Comparison of ENCODE assay signal across 8 cellular contexts in the genomic region with DNA sequence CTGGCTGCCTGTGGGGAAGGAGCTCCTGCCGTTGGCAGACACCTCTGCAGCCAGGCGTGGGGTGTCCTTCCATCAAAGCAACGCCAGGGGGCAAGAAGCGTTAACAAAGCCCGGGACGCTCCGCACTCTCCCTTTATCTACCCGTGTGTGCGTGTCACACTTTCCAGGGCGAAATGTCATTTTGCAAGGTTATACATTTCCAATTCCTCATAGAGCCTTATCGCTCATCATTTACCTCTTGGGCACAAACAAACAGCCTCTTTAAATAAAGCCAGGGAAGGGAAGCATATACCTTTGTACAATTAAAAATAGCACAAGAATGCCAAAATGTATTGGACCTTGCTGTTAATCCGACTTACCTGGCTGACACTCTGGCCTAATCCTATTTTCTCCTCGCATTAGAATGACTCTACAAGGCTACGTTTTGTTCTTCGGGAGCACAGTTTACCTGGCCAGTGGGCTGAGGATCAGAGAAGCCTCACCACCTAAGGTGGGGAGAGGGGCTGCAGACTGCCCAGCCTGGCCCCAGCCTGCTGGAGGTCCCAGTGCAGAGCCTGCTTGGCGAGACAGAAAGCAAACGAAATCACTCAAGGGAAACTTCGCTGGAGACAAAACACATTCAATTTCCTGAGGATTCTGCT.
DNase-seq lines count a peak whose midpoint lies in the region; ATAC-seq and TF ChIP-seq lines count a peak whose summit lies in the region.

No MANE protein-coding gene starts in this region.

- peaks cover 41% of the 10 kb centered on the region for H4K20me1 ChIP-seq in GM23338 (replicated peaks; ENCODE audit: insufficient read depth)

- no peaks in the 10 kb centered on the region for H3K79me2 ChIP-seq in GM23338 (replicated peaks; ENCODE audit: insufficient read depth)

- DNase-seq in ELF-1 (ENCODE audit: low read depth, low spot score) (peak; percentile 82), GM23338 (ENCODE audit: low spot score) (peak; percentile 93), LoVo (ENCODE audit: low spot score) (peak; percentile 84), SHP77 (lab: John Stamatoyannopoulos, UW) (peak; percentile 53 to 67), germinal center (ENCODE audit: low spot score) (peak; percentile 83), pons (ENCODE audit: low spot score) (peak; percentile 75), upper lobe of right lung (peak; percentile 82)
- DNase-seq in activated effector memory CD4-positive, alpha-beta T cell treated with anti-CD3 and anti-CD28 coated beads, Interleukin-2, amount 50 U/mL, for 16 hours: peak; percentile 86

- H3K9me3 Mint-ChIP-seq in GM23338: no peaks in the 10 kb centered on the region; the same call in 1 of the 3 replicates

- intact Hi-C loops in upper lobe of right lung (cut with DNase I): no loop called here

- no peaks in the 10 kb centered on the region for H3K9me3 ChIP-seq in upper lobe of right lung

- H3K4me3 ChIP-seq in GM23338: 0 out of 2 replicates have a peak overlapping the region, but pooled peaks have one; percentile 17
- H3K4me3 ChIP-seq in upper lobe of right lung: no peak overlapping the region

- H3K36me3 ChIP-seq in GM23338 (ENCODE audit: insufficient read depth): no peaks in the 10 kb centered on the region
- no peaks in the 10 kb centered on the region for H3K36me3 ChIP-seq in upper lobe of right lung

- H3K4me3 Mint-ChIP-seq in GM23338: no peak overlapping the region

- peaks cover 99% of the 10 kb centered on the region for H3K27me3 Mint-ChIP-seq in GM23338 (ENCODE audit: insufficient read depth, low read depth, poor library complexity)

- ATAC-seq in GM23338 (peak; percentile 51), upper lobe of right lung (peak; percentile 84)

- TF ChIP-seq CTCF in GM23338 (conservative IDR thresholded peaks at IDR 0.05; ENCODE audit: low read depth in 2 of 2) (peak; percentile 69 to 78), upper lobe of right lung (IDR thresholded peaks at IDR 0.05) (peak; percentile 80)

- H3K27me3 ChIP-seq in GM23338 (ENCODE audit: insufficient read depth) (peaks cover 98% of the 10 kb centered on the region), upper lobe of right lung (peaks cover 97% of the 10 kb centered on the region)

- no peaks in the 10 kb centered on the region for H3K9me2 ChIP-seq in GM23338 (ENCODE audit: insufficient read depth)

- H3F3A ChIP-seq in GM23338 (replicated peaks; ENCODE audit: low read depth): peaks cover 31% of the 10 kb centered on the region

- H3K4me1 ChIP-seq in GM23338 (ENCODE audit: insufficient read depth): peaks cover 44% of the 10 kb centered on the region
- peaks cover 29% of the 10 kb centered on the region for H3K4me1 ChIP-seq in upper lobe of right lung

- H3K4me2 ChIP-seq in GM23338: no peak overlapping the region

- H3K4me1 Mint-ChIP-seq in GM23338: peaks cover 38% of the 10 kb centered on the region

- H3K27ac ChIP-seq in GM23338 (ENCODE audit: low read depth): no peak overlapping the region
- no peak overlapping the region for H3K27ac ChIP-seq in upper lobe of right lung

- no peak overlapping the region for H3K27ac Mint-ChIP-seq in GM23338

- H2AFZ ChIP-seq in GM23338: no peak overlapping the region

- no peaks in the 10 kb centered on the region for H3K36me3 Mint-ChIP-seq in GM23338 (ENCODE audit: low read depth)

TF ChIP-seq in GM23338, 12 proteins besides CTCF, POLR2A, EP300 and RAD21:
- TF ChIP-seq NANOG (IDR thresholded peaks at IDR 0.05; ENCODE audit: borderline replicate concordance) (no peak), EZH2 (IDR thresholded peaks at IDR 0.05; ENCODE audit: low read depth, unreplicated experiment) (peak; percentile 91)
TF ChIP-seq in GM23338: peak in this region for 1.
